ENCODE assay signal across 1 cellular context in the genomic region with DNA sequence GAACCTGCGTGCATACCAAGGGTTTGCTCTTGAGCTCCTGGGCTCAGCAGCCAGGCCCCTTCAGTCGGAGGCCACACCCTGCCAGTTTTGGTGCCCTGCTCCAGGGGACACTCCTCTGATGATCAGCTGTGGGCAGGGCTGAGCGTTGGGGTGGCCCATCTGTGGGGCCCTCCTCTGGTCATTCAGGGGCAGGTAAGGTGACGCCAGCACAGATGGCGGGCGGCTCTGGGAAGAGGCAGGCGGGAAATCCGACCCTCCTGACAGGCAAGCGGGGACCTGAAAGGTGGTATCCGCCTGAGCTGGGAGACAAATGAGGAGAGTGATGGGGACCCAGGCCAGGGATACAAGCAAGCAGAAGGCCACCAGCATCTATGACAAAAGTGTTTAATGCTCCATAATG.
TF ChIP-seq lines count a peak whose summit lies in the region.

No MANE protein-coding gene starts in this region.

TF ChIP-seq in H1, 55 proteins besides CTCF, POLR2A, EP300 and RAD21:
- TF ChIP-seq, protein P1, sequence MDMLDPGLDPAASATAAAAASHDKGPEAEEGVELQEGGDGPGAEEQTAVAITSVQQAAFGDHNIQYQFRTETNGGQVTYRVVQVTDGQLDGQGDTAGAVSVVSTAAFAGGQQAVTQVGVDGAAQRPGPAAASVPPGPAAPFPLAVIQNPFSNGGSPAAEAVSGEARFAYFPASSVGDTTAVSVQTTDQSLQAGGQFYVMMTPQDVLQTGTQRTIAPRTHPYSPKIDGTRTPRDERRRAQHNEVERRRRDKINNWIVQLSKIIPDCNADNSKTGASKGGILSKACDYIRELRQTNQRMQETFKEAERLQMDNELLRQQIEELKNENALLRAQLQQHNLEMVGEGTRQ (IDR thresholded peaks at IDR 0.05; ENCODE audit: low read length), result no peak
- TF ChIP-seq BCL11A (IDR thresholded peaks at IDR 0.05; ENCODE audit: low read depth in 2 of 2, low read length in 2 of 2) (no peak), CREB1 (IDR thresholded peaks at IDR 0.05) (no peak), SRF (IDR thresholded peaks at IDR 0.05; ENCODE audit: low read depth, low read length) (no peak), KDM4A (IDR thresholded peaks at IDR 0.05; ENCODE audit: low read depth, low read length, severe bottlenecking) (no peak), CHD1 (IDR thresholded peaks at IDR 0.05; ENCODE audit: low read depth, low read length) (no peak), EGR1 (IDR thresholded peaks at IDR 0.05; ENCODE audit: borderline replicate concordance, low read depth, low read length) (no peak), TCF12 (IDR thresholded peaks at IDR 0.05; ENCODE audit: low read depth, low read length) (no peak)
- TF ChIP-seq, protein P2, sequence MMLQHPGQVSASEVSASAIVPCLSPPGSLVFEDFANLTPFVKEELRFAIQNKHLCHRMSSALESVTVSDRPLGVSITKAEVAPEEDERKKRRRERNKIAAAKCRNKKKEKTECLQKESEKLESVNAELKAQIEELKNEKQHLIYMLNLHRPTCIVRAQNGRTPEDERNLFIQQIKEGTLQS (IDR thresholded peaks at IDR 0.05; ENCODE audit: insufficient read depth, low read depth, low read length), result no peak
